14 cellular contexts compared by ENCODE assay signal in the genomic region with DNA sequence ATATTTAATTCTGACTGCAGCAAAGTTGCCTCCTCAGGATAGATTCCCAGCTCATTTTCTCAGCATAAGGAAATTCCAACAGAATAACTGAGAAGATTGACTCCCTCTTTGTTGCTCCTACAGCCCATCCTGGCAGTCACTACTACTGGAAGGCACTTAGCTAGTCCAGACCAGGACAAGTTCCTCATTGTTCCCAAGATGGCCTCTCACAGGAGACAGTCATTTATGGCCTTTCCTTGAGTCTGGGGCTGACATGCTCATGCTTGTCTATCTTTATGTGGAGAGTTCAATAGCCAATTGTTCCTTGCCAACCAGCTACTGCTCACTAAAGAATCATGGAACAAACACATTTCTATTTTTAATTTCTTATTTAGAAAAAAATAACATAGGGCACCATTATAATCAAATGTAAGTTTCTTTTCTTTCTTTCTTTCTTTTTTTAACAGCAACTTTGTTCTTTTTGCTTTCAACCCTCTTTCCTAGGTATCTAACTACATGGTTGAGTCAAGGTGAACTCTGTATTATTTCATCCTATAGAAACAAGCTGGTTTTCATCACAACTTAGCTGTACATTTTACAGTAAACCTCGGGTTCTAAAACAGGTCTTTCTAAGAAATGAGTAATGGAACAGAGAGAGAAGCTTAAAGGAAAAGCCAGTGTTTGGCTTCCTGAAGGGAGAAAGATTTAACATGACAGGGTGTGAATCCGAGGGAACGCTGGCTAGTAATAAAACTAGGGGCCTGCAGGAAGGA.
DNase-seq lines count a peak whose midpoint lies in the region; ATAC-seq, FAIRE-seq and TF ChIP-seq lines count a peak whose summit lies in the region.
"Had no signal": no experiment of that assay in that cellular context is flagged by ENCODE, and none has a peak within 500 bp of the region (broad histone marks: within the 10 kb centered on the region; RNA-seq: fewer than 3 reads in every experiment).

No MANE protein-coding gene starts in this region.

- 73% methylated on average over 3 of the region's 3 CpGs; no CpG with 5 or more reads in 1 of the 2 experiments for WGBS in H1 (ENCODE audit: extremely low coverage in 1 of 2, insufficient coverage in 1 of 2, insufficient read length in 1 of 2, insufficient replicate concordance in 2 of 2, low coverage in 1 of 2, low lambda C conversion rate in 2 of 2, missing lambda C conversion rate in 1 of 2), 2 experiments
- WGBS in adrenal gland, 4 donors: 64 to 79% (median 69%) methylated on average over 3 of the region's 3 CpGs

- H3K36me3 ChIP-seq in H1 (ENCODE audit: control insufficient read depth in 2 of 4, insufficient read depth in 4 of 4, low read length in 3 of 4) (no peaks in the 10 kb centered on the region), osteoblast (ENCODE audit: insufficient read depth, low read length) (no peaks in the 10 kb centered on the region), adrenal gland (replicated peaks in 1 of 2) (no peaks in the 10 kb centered on the region)
- H3K36me3 ChIP-seq: tibial artery had no signal

- TF ChIP-seq CTCF in H1 (IDR thresholded peaks at IDR 0.05; ENCODE audit: control extremely low read depth in 1 of 3, insufficient read depth in 1 of 3, low read depth in 1 of 3, low read length in 3 of 3) (no peak), osteoblast (IDR thresholded peaks at IDR 0.05; ENCODE audit: extremely low read depth, low read depth, low read length) (no peak), adrenal gland (IDR thresholded peaks at IDR 0.05) (no peak)

- DNase-seq in activated CD8-positive, alpha-beta memory T cell treated with anti-CD3 and anti-CD28 coated beads, Interleukin-2, amount 10 ng/mL, durations not matched to agents 7 days and 5 days: no peak
- DNase-seq in activated CD8-positive, alpha-beta memory T cell treated with anti-CD3 and anti-CD28 coated beads, Interleukin-2, amount 50 U/mL, for 4 hours: no peak
- DNase-seq in T-cell: no peak
- no peak for DNase-seq in H1 (ENCODE audit: low read depth in 1 of 2, low spot score in 2 of 2)
- DNase-seq in osteoblast (ENCODE audit: insufficient read length, low spot score, missing footprints): no peak
- DNase-seq in DMS53 (lab: John Stamatoyannopoulos, UW): no peak
- no peak for DNase-seq in adrenal gland
- no peak for DNase-seq in HEK293T (ENCODE audit: extremely low spot score)
- DNase-seq: HFFc6; NCI-H2081 treated with DMSO at 0.1 percent for 48 hours; NK-92 treated with Interleukin-12 subunit alpha and Interleukin-12 subunit beta, amount 100 ng/mL, for 24 hours; stimulated activated CD4-positive, alpha-beta T cell treated with anti-CD3 and anti-CD28 coated beads, Interleukin-15, amount 100 ng/mL, for 24 hours; tibial artery had no signal

- no peaks in the 10 kb centered on the region for H4K20me1 ChIP-seq in H1 (replicated peaks in 1 of 2; ENCODE audit: control insufficient read depth in 1 of 2, insufficient read depth in 2 of 2, low read length in 2 of 2)
- H4K20me1 ChIP-seq in osteoblast (ENCODE audit: insufficient read depth, low read length): no peaks in the 10 kb centered on the region

- no peak overlapping the region for H3K18ac ChIP-seq in H1 (ENCODE audit: extremely low read depth, low read length)

- H3K4me1 Mint-ChIP-seq in activated CD8-positive, alpha-beta memory T cell treated with anti-CD3 and anti-CD28 coated beads, Interleukin-2, amount 10 ng/mL, durations not matched to agents 7 days and 5 days: peaks cover 26% of the 10 kb centered on the region
- H3K4me1 Mint-ChIP-seq in T-cell: peaks cover 22 to 82% (median 38%) of the 10 kb centered on the region in 3 donors

- no peak overlapping the region for H2BK15ac ChIP-seq in H1 (ENCODE audit: low read length)

- TF ChIP-seq RAD21 in H1 (IDR thresholded peaks at IDR 0.05 in 1 of 2, conservative IDR thresholded peaks at IDR 0.05 in 1 of 2; ENCODE audit: low read depth in 2 of 2, low read length in 2 of 2): no peak

- H3K23me2 ChIP-seq in H1 (ENCODE audit: low read depth, low read length): no peaks in the 10 kb centered on the region

- FAIRE-seq in H1 (lab: Jason Lieb, UNC): no peak
- FAIRE-seq: A549 had no signal

- H3K27ac ChIP-seq in H1 (ENCODE audit: low read depth, low read length): no peak overlapping the region
- H3K27ac ChIP-seq in osteoblast (ENCODE audit: low read depth, low read length): no peak overlapping the region
- H3K27ac ChIP-seq in adrenal gland: no peak overlapping the region
- H3K27ac ChIP-seq: A549, tibial artery had no signal

- no peak overlapping the region for H2BK5ac ChIP-seq in H1 (ENCODE audit: low read depth, low read length)

- H3K79me2 ChIP-seq in H1 (ENCODE audit: control insufficient read depth in 1 of 2, insufficient read depth in 2 of 2, low read length in 2 of 2): no peaks in the 10 kb centered on the region
- H3K79me2 ChIP-seq in osteoblast (ENCODE audit: insufficient read depth, low read length): no peaks in the 10 kb centered on the region

- peaks cover 11% of the 10 kb centered on the region for H3K9me3 Mint-ChIP-seq in activated CD8-positive, alpha-beta memory T cell treated with anti-CD3 and anti-CD28 coated beads, Interleukin-2, amount 10 ng/mL, durations not matched to agents 7 days and 5 days (ENCODE audit: low read depth)
- peaks cover 3 to 6% (median 5%) of the 10 kb centered on the region in 3 donors for H3K9me3 Mint-ChIP-seq in T-cell

- no peak overlapping the region for H4K91ac ChIP-seq in H1 (replicated peaks; ENCODE audit: insufficient read length, low read length)

- no peak overlapping the region for H3K23ac ChIP-seq in H1 (ENCODE audit: insufficient read length)

- H3K27me3 Mint-ChIP-seq in activated CD8-positive, alpha-beta memory T cell treated with anti-CD3 and anti-CD28 coated beads, Interleukin-2, amount 10 ng/mL, durations not matched to agents 7 days and 5 days: no peaks in the 10 kb centered on the region
- no peaks in the 10 kb centered on the region for H3K27me3 Mint-ChIP-seq in T-cell

- POLR2A ChIA-PET in T-cell (lab: Charles Lee) (interaction anchor here (0.7 kb wide), 2 partner anchors 9 kb away, joined by 3 to 4 read pairs; no protein-coding TSS in a partner anchor), H1 (lab: Charles Lee; ENCODE audit: partially characterized antibody) (interaction anchor here (1.0 kb wide), 1 partner anchor 10 kb away, joined by 3 read pairs; no protein-coding TSS in a partner anchor), HEK293T (lab: Yijun Ruan, JAX) (no interaction called here)

- intact Hi-C loops in adrenal gland (cut with DNase I): no loop called here

- H3K27ac Mint-ChIP-seq in activated CD8-positive, alpha-beta memory T cell treated with anti-CD3 and anti-CD28 coated beads, Interleukin-2, amount 10 ng/mL, durations not matched to agents 7 days and 5 days: peak overlapping the region; percentile 79
- H3K27ac Mint-ChIP-seq in T-cell: peak overlapping the region; percentile 81 to 92
- H3K27ac Mint-ChIP-seq: HFFc6 had no signal

- peak overlapping the region; percentile 42 for H3K4me3 Mint-ChIP-seq in activated CD8-positive, alpha-beta memory T cell treated with anti-CD3 and anti-CD28 coated beads, Interleukin-2, amount 10 ng/mL, durations not matched to agents 7 days and 5 days
- H3K4me3 Mint-ChIP-seq in T-cell: peak overlapping the region in 2 of 3 donors; percentile 1 to 28
- H3K4me3 Mint-ChIP-seq: HFFc6 had no signal

- no peak overlapping the region for H3K14ac ChIP-seq in H1 (ENCODE audit: insufficient read length)

- ATAC-seq in activated CD8-positive, alpha-beta memory T cell treated with anti-CD3 and anti-CD28 coated beads, Interleukin-2, amount 10 ng/mL, durations not matched to agents 7 days and 5 days: peak; percentile 37
- no peak for ATAC-seq in T-cell (replicated peaks in 1 of 4)
- ATAC-seq: A549 had no signal

- no peak overlapping the region for H4K5ac ChIP-seq in H1 (ENCODE audit: insufficient read length, low read depth, low read length)

- no peak overlapping the region for H2BK12ac ChIP-seq in H1 (ENCODE audit: low read depth, low read length)

- no peak overlapping the region for H4K8ac ChIP-seq in H1 (ENCODE audit: extremely low read depth, insufficient read depth, low read length)

- no peak overlapping the region for H3K4ac ChIP-seq in H1 (replicated peaks; ENCODE audit: insufficient read length, low read depth, low read length)

- TF ChIP-seq POLR2A in H1 (IDR thresholded peaks at IDR 0.05; ENCODE audit: control extremely low read depth in 1 of 2, low read depth in 2 of 2, low read length in 2 of 2): no peak
- no peak for TF ChIP-seq POLR2A in adrenal gland (IDR thresholded peaks at IDR 0.05)

- H2AK5ac ChIP-seq in H1 (ENCODE audit: low read depth, low read length): no peak overlapping the region

- H3K4me2 ChIP-seq in H1 (ENCODE audit: insufficient read depth in 1 of 2, low read depth in 2 of 2, low read length in 2 of 2): no peak overlapping the region
- H3K4me2 ChIP-seq in osteoblast (ENCODE audit: insufficient read depth, low read length): no peak overlapping the region
- H3K4me2 ChIP-seq: A549 had no signal

- H3K9ac ChIP-seq in H1 (replicated peaks in 1 of 4; ENCODE audit: extremely low read depth in 1 of 4, low read depth in 3 of 4, low read length in 3 of 4): no peak overlapping the region

- no peaks in the 10 kb centered on the region for H3K79me1 ChIP-seq in H1 (ENCODE audit: low read depth, low read length)

- peaks cover 12% of the 10 kb centered on the region for H3K36me3 Mint-ChIP-seq in activated CD8-positive, alpha-beta memory T cell treated with anti-CD3 and anti-CD28 coated beads, Interleukin-2, amount 10 ng/mL, durations not matched to agents 7 days and 5 days
- peaks cover 10% of the 10 kb centered on the region for H3K36me3 Mint-ChIP-seq in T-cell

- H3K4me1 ChIP-seq in H1 (replicated peaks in 1 of 4; ENCODE audit: control insufficient read depth in 3 of 4, insufficient read depth in 4 of 4, low read length in 3 of 4): peaks cover 0 to 3% (median 0%) of the 10 kb centered on the region in 4 experiments; a peak in 1 of 7 replicates
- peaks cover 16% of the 10 kb centered on the region for H3K4me1 ChIP-seq in osteoblast (ENCODE audit: insufficient read depth, low read length)
- no peaks in the 10 kb centered on the region for H3K4me1 ChIP-seq in adrenal gland (replicated peaks in 1 of 2)
- H3K4me1 ChIP-seq: A549, tibial artery had no signal

- H3K9me3 ChIP-seq in H1 (ENCODE audit: insufficient read depth in 2 of 2, low read depth in 1 of 2, low read length in 1 of 2): peaks cover 0 to 4% of the 10 kb centered on the region in 2 experiments; a peak in 1 of 4 replicates
- no peaks in the 10 kb centered on the region for H3K9me3 ChIP-seq in osteoblast (ENCODE audit: low read depth, low read length)
- H3K9me3 ChIP-seq in adrenal gland (replicated peaks in 1 of 3): no peaks in the 10 kb centered on the region
- H3K9me3 ChIP-seq: tibial artery had no signal

- peak overlapping the region; percentile 78; the same call in 1 of the 2 replicates for H2AFZ ChIP-seq in H1 (ENCODE audit: low read length)
- H2AFZ ChIP-seq in osteoblast (ENCODE audit: low read length): peak overlapping the region; percentile 50

- H3K27me3 ChIP-seq in H1 (replicated peaks in 1 of 4; ENCODE audit: control insufficient read depth in 3 of 4, extremely low read depth in 1 of 4, insufficient read depth in 3 of 4, low read length in 3 of 4): no peaks in the 10 kb centered on the region
- no peaks in the 10 kb centered on the region for H3K27me3 ChIP-seq in osteoblast (ENCODE audit: insufficient read depth, low read length)
- no peaks in the 10 kb centered on the region for H3K27me3 ChIP-seq in adrenal gland
- H3K27me3 ChIP-seq: tibial artery had no signal

- no peak overlapping the region for H3K4me3 ChIP-seq in H1 (ENCODE audit: extremely low read depth in 1 of 4, insufficient read depth in 2 of 4, low read depth in 3 of 4, low read length in 4 of 4)
- no peak overlapping the region for H3K4me3 ChIP-seq in osteoblast (ENCODE audit: insufficient read depth, low read length)
- H3K4me3 ChIP-seq in adrenal gland: no peak overlapping the region
- H3K4me3 ChIP-seq: A549, tibial artery had no signal

- H3K56ac ChIP-seq in H1 (replicated peaks; ENCODE audit: insufficient read length, low read depth, low read length): no peak overlapping the region

- CTCF ChIA-PET in activated CD8-positive, alpha-beta memory T cell treated with anti-CD3 and anti-CD28 coated beads, Interleukin-2, amount 10 ng/mL, durations not matched to agents 7 days and 5 days (lab: Charles Lee): interaction anchor here (1.0 to 1.6 kb wide), 4 partner anchors 9 to 15 kb away, joined by 3 to 5 read pairs (median 4); no protein-coding TSS in a partner anchor
- CTCF ChIA-PET in T-cell (lab: Charles Lee): interaction anchor here in 1 of 2 donors (0.7 to 1.5 kb wide), 3 partner anchors 9 to 205 kb away, joined by 3 to 9 read pairs (median 3); no protein-coding TSS in a partner anchor
- CTCF ChIA-PET in H1 (lab: Charles Lee; ENCODE audit: partially characterized antibody): interaction anchor here (0.7 to 8.7 kb wide), 6 partner anchors 15 to 91 kb away, joined by 3 to 47 read pairs (median 4); no protein-coding TSS in a partner anchor
- CTCF ChIA-PET in HEK293T (lab: Yijun Ruan, JAX): interaction anchor here (0.7 to 0.8 kb wide), 2 partner anchors 9 to 105 kb away, joined by 4 read pairs; no protein-coding TSS in a partner anchor

- H2BK20ac ChIP-seq in H1 (ENCODE audit: low read length): no peak overlapping the region

- H2BK120ac ChIP-seq in H1 (replicated peaks; ENCODE audit: low read depth, low read length): no peak overlapping the region

- TF ChIP-seq EP300 in H1 (IDR thresholded peaks at IDR 0.05; ENCODE audit: borderline replicate concordance in 1 of 2, low read depth in 2 of 2, low read length in 2 of 2): no peak
